Comparison of ENCODE assay signal across 8 cellular contexts in genomic region chr20:5933802-5934436, GRCh38. TPM values are rescaled to one million over a fixed set of nuclear protein-coding genes. Genes with fewer than 3 reads are reported as not detected.
DNase-seq lines count a peak whose midpoint lies in the region; ATAC-seq and TF ChIP-seq lines count a peak whose summit lies in the region.

No MANE protein-coding gene starts in this region.

- H3K4me1 Mint-ChIP-seq in activated CD8-positive, alpha-beta T cell treated with anti-CD3 and anti-CD28 coated beads for 36 hours (ENCODE audit: low read depth) = peaks cover 8% of the 10 kb centered on the region
- no peaks in the 10 kb centered on the region for H3K4me1 Mint-ChIP-seq in activated CD8-positive, alpha-beta T cell treated with anti-CD3 and anti-CD28 coated beads, Interleukin-2, amount 10 ng/mL, durations not matched to agents 7 days and 5 days (ENCODE audit: low read depth)
- H3K4me1 Mint-ChIP-seq in memory B cell = peaks cover 7% of the 10 kb centered on the region

- peaks cover 14% of the 10 kb centered on the region for H3F3A ChIP-seq in SU-DHL-6 (ENCODE audit: insufficient read depth)

- no peaks in the 10 kb centered on the region for H3K9me3 ChIP-seq in SU-DHL-6 (ENCODE audit: insufficient read depth, low read length)
- H3K9me3 ChIP-seq in ascending aorta = no peaks in the 10 kb centered on the region

- POLR2A ChIA-PET in activated CD8-positive, alpha-beta T cell treated with anti-CD3 and anti-CD28 coated beads for 36 hours (lab: Charles Lee) = no interaction called here
- POLR2A ChIA-PET in activated CD8-positive, alpha-beta T cell treated with anti-CD3 and anti-CD28 coated beads, Interleukin-2, amount 10 ng/mL, durations not matched to agents 7 days and 5 days (lab: Charles Lee) = interaction anchor here (0.6 kb wide), 1 partner anchor 398 kb away, joined by 3 read pairs; no protein-coding TSS in a partner anchor

- no peak overlapping the region for H3K27ac Mint-ChIP-seq in activated CD8-positive, alpha-beta T cell treated with anti-CD3 and anti-CD28 coated beads for 36 hours
- no peak overlapping the region for H3K27ac Mint-ChIP-seq in activated CD8-positive, alpha-beta T cell treated with anti-CD3 and anti-CD28 coated beads, Interleukin-2, amount 10 ng/mL, durations not matched to agents 7 days and 5 days
- H3K27ac Mint-ChIP-seq in memory B cell = no peak overlapping the region

- no peak overlapping the region for H3K9ac ChIP-seq in SU-DHL-6 (ENCODE audit: low read length)

- no peaks in the 10 kb centered on the region for H3K9me3 Mint-ChIP-seq in activated CD8-positive, alpha-beta T cell treated with anti-CD3 and anti-CD28 coated beads for 36 hours
- no peaks in the 10 kb centered on the region for H3K9me3 Mint-ChIP-seq in activated CD8-positive, alpha-beta T cell treated with anti-CD3 and anti-CD28 coated beads, Interleukin-2, amount 10 ng/mL, durations not matched to agents 7 days and 5 days (ENCODE audit: insufficient read depth)
- H3K9me3 Mint-ChIP-seq in memory B cell = no peaks in the 10 kb centered on the region

- H3K27me3 ChIP-seq in SU-DHL-6 (ENCODE audit: low read length) = no peaks in the 10 kb centered on the region
- no peaks in the 10 kb centered on the region for H3K27me3 ChIP-seq in ascending aorta

- no peaks in the 10 kb centered on the region for H3K36me3 Mint-ChIP-seq in activated CD8-positive, alpha-beta T cell treated with anti-CD3 and anti-CD28 coated beads for 36 hours (ENCODE audit: low read depth)
- peaks cover 7% of the 10 kb centered on the region for H3K36me3 Mint-ChIP-seq in activated CD8-positive, alpha-beta T cell treated with anti-CD3 and anti-CD28 coated beads, Interleukin-2, amount 10 ng/mL, durations not matched to agents 7 days and 5 days (ENCODE audit: low read depth)
- peaks cover 2% of the 10 kb centered on the region for H3K36me3 Mint-ChIP-seq in memory B cell

- no peaks in the 10 kb centered on the region for H4K20me1 ChIP-seq in SU-DHL-6 (ENCODE audit: low read depth, low read length)

- H3K4me1 ChIP-seq in ascending aorta = no peaks in the 10 kb centered on the region

- peaks cover 3% of the 10 kb centered on the region for H3K27me3 Mint-ChIP-seq in activated CD8-positive, alpha-beta T cell treated with anti-CD3 and anti-CD28 coated beads for 36 hours
- H3K27me3 Mint-ChIP-seq in activated CD8-positive, alpha-beta T cell treated with anti-CD3 and anti-CD28 coated beads, Interleukin-2, amount 10 ng/mL, durations not matched to agents 7 days and 5 days (ENCODE audit: low read depth) = no peaks in the 10 kb centered on the region
- peaks cover 1% of the 10 kb centered on the region for H3K27me3 Mint-ChIP-seq in memory B cell

- CTCF ChIA-PET in activated CD8-positive, alpha-beta T cell treated with anti-CD3 and anti-CD28 coated beads for 36 hours (lab: Charles Lee) = interaction anchor here (1.4 to 4.1 kb wide), 5 partner anchors 9 to 405 kb away, joined by 3 to 24 read pairs (median 4); no protein-coding TSS in a partner anchor
- CTCF ChIA-PET in activated CD8-positive, alpha-beta T cell treated with anti-CD3 and anti-CD28 coated beads, Interleukin-2, amount 10 ng/mL, durations not matched to agents 7 days and 5 days (lab: Charles Lee) = interaction anchor here (1.4 to 1.9 kb wide), 3 partner anchors 145 to 405 kb away, joined by 3 to 6 read pairs (median 5); no protein-coding TSS in a partner anchor

- intact Hi-C loops in activated CD8-positive, alpha-beta T cell treated with anti-CD3 and anti-CD28 coated beads for 36 hours (cut with micrococcal nuclease) = no loop called here
- intact Hi-C loops in ascending aorta (cut with DNase I) = no loop called here

- DNase-seq in activated CD8-positive, alpha-beta T cell treated with anti-CD3 and anti-CD28 coated beads for 36 hours = peak; percentile 42
- no peak for DNase-seq in activated CD8-positive, alpha-beta T cell treated with anti-CD3 and anti-CD28 coated beads, Interleukin-2, amount 10 ng/mL, durations not matched to agents 7 days and 5 days
- peak; percentile 63 for DNase-seq in HuH-7 (ENCODE audit: low spot score)
- peak in 1 of 2 donors; percentile 16 for DNase-seq in memory B cell (ENCODE audit: low spot score in 2 of 2)
- no peak for DNase-seq in substantia nigra (lab: John Stamatoyannopoulos, UW)
- DNase-seq in SKM-1 (lab: John Stamatoyannopoulos, UW; ENCODE audit: unreplicated experiment) = no peak
- no peak for DNase-seq in ascending aorta (ENCODE audit: low spot score in 2 of 2)

- peak; percentile 21 for TF ChIP-seq CTCF in activated CD8-positive, alpha-beta T cell treated with anti-CD3 and anti-CD28 coated beads for 36 hours (IDR thresholded peaks at IDR 0.05)
- TF ChIP-seq CTCF in SU-DHL-6 (IDR thresholded peaks at IDR 0.05; ENCODE audit: insufficient read depth, low read length, poor library complexity, severe bottlenecking) (peak; percentile 41), ascending aorta (IDR thresholded peaks at IDR 0.05) (no peak)

- peak; percentile 84 for ATAC-seq in activated CD8-positive, alpha-beta T cell treated with anti-CD3 and anti-CD28 coated beads for 36 hours
- no peak for ATAC-seq in activated CD8-positive, alpha-beta T cell treated with anti-CD3 and anti-CD28 coated beads, Interleukin-2, amount 10 ng/mL, durations not matched to agents 7 days and 5 days
- peak; percentile 93 for ATAC-seq in memory B cell (ENCODE audit: low read depth)

- H3K4me3 ChIP-seq in SU-DHL-6 (ENCODE audit: insufficient read depth, low read length, poor library complexity, severe bottlenecking) (no peak overlapping the region), ascending aorta (no peak overlapping the region)

- H3K4me3 Mint-ChIP-seq in activated CD8-positive, alpha-beta T cell treated with anti-CD3 and anti-CD28 coated beads for 36 hours = no peak overlapping the region
- no peak overlapping the region for H3K4me3 Mint-ChIP-seq in activated CD8-positive, alpha-beta T cell treated with anti-CD3 and anti-CD28 coated beads, Interleukin-2, amount 10 ng/mL, durations not matched to agents 7 days and 5 days
- H3K4me3 Mint-ChIP-seq in memory B cell = no peak overlapping the region

- H3K9me2 ChIP-seq in SU-DHL-6 (replicated peaks; ENCODE audit: insufficient read depth, low read length) = no peaks in the 10 kb centered on the region

- no peaks in the 10 kb centered on the region for H3K79me2 ChIP-seq in SU-DHL-6 (ENCODE audit: insufficient read depth, low read length)

- H3K27ac ChIP-seq in SU-DHL-6 (ENCODE audit: low read depth, low read length) (no peak overlapping the region), substantia nigra (ENCODE audit: low read depth, low read length, poor library complexity, severe bottlenecking) (no peak overlapping the region), ascending aorta (no peak overlapping the region)

- peaks cover 8% of the 10 kb centered on the region for H3K36me3 ChIP-seq in SU-DHL-6 (ENCODE audit: low read length)
- H3K36me3 ChIP-seq in ascending aorta = peaks cover 0 to 13% of the 10 kb centered on the region in 2 donors

- no peak overlapping the region for H2AFZ ChIP-seq in SU-DHL-6 (ENCODE audit: low read depth, low read length, severe bottlenecking)

- H3K4me2 ChIP-seq in SU-DHL-6 (ENCODE audit: low read depth, low read length, poor library complexity, severe bottlenecking) = no peak overlapping the region

RNA-seq across cellular contexts. Expression of gene TRMT6, which starts 16.4 kb away (rescaled TPM):
- total RNA-seq in activated CD8-positive, alpha-beta T cell treated with anti-CD3 and anti-CD28 coated beads for 36 hours = 10 to 100 TPM; 15.9 to 16.7 TPM
- 10 to 100 TPM; 15.9 to 16.1 TPM for total RNA-seq in activated CD8-positive, alpha-beta T cell treated with anti-CD3 and anti-CD28 coated beads, Interleukin-2, amount 10 ng/mL, durations not matched to agents 7 days and 5 days
- total RNA-seq in ascending aorta = 7.8 TPM

RNA-seq across cellular contexts. Expression of gene MCM8, which starts 16.5 kb away (rescaled TPM):
- 10 to 100 TPM; 46.6 to 47.8 TPM for total RNA-seq in activated CD8-positive, alpha-beta T cell treated with anti-CD3 and anti-CD28 coated beads for 36 hours
- 10 to 100 TPM; 38.8 to 38.9 TPM for total RNA-seq in activated CD8-positive, alpha-beta T cell treated with anti-CD3 and anti-CD28 coated beads, Interleukin-2, amount 10 ng/mL, durations not matched to agents 7 days and 5 days
- 0.96 TPM for total RNA-seq in ascending aorta

RNA-seq across cellular contexts. Expression of gene CHGB, which starts 22.6 kb away (rescaled TPM):
- not detected for total RNA-seq in activated CD8-positive, alpha-beta T cell treated with anti-CD3 and anti-CD28 coated beads for 36 hours
- total RNA-seq in activated CD8-positive, alpha-beta T cell treated with anti-CD3 and anti-CD28 coated beads, Interleukin-2, amount 10 ng/mL, durations not matched to agents 7 days and 5 days = not detected
- total RNA-seq in ascending aorta = 1.7 TPM

Comparison
In these comparisons a context has a peak if more than half of its experiments do, and no peak if none do; other contexts are left out.
1. DNase-seq: peak in activated CD8-positive, alpha-beta T cell treated with anti-CD3 and anti-CD28 coated beads for 36 hours (single experiment) and HuH-7 (single experiment); none in activated CD8-positive, alpha-beta T cell treated with anti-CD3 and anti-CD28 coated beads, Interleukin-2, amount 10 ng/mL, durations not matched to agents 7 days and 5 days (single experiment), substantia nigra (0 of 49), SKM-1 (single experiment) and ascending aorta (0 of 2).
2. CTCF ChIP-seq: peak in activated CD8-positive, alpha-beta T cell treated with anti-CD3 and anti-CD28 coated beads for 36 hours (single experiment) and SU-DHL-6 (single experiment); none in ascending aorta (0 of 3).
3. RNA of gene MCM8, which starts 16.5 kb away (total RNA-seq): 46.6 to 47.8 TPM in activated CD8-positive, alpha-beta T cell treated with anti-CD3 and anti-CD28 coated beads for 36 hours and 38.8 to 38.9 TPM in activated CD8-positive, alpha-beta T cell treated with anti-CD3 and anti-CD28 coated beads, Interleukin-2, amount 10 ng/mL, durations not matched to agents 7 days and 5 days; 0.96 TPM in ascending aorta (single experiment); every median in the first group is over 10 times any median in the second.